Comparison of ENCODE assay signal across 10 cellular contexts in genomic region chr15:75817151-75817935, GRCh38. TPM values are rescaled to one million over a fixed set of nuclear protein-coding genes. Genes with fewer than 3 reads are reported as not detected.
DNase-seq lines count a peak whose midpoint lies in the region; ATAC-seq and TF ChIP-seq lines count a peak whose summit lies in the region.
"Had no signal": no experiment of that assay in that cellular context is flagged by ENCODE, and none has a peak within 500 bp of the region (broad histone marks: within the 10 kb centered on the region; RNA-seq: fewer than 3 reads in every experiment).

No MANE protein-coding gene starts in this region.

- no peaks in the 10 kb centered on the region for H3K27me3 ChIP-seq in right cardiac atrium (ENCODE audit: control insufficient read depth, insufficient read depth)
- no peaks in the 10 kb centered on the region for H3K27me3 ChIP-seq in tibial nerve

- peak in 1 of 2 donors; percentile 37 for ATAC-seq in right cardiac atrium
- ATAC-seq in Right ventricle myocardium superior (ENCODE audit: poor library complexity), result no peak

- TF ChIP-seq CTCF in tibial nerve (IDR thresholded peaks at IDR 0.05) (no peak), GM13976 (IDR thresholded peaks at IDR 0.05; ENCODE audit: borderline replicate concordance, control extremely low read depth, extremely low read depth, insufficient read depth, missing control alignments) (no peak)

- no peak for DNase-seq in right cardiac atrium
- no peak for DNase-seq in Right ventricle myocardium superior
- peak; percentile 18 for DNase-seq in SK-N-MC (ENCODE audit: low read depth, low spot score)
- DNase-seq in fibroblast of peridontal ligament (ENCODE audit: extremely low read depth), result peak; percentile 68
- no peak for DNase-seq in tibial nerve (ENCODE audit: low spot score in 2 of 2)
- DNase-seq in NCI-H82 treated with DMSO at 0.1 percent for 48 hours (lab: John Stamatoyannopoulos, UW; ENCODE audit: unreplicated experiment), result no peak
- no peak for DNase-seq in GM13976 (ENCODE audit: low spot score)
- no peak for DNase-seq in COR-L47 (lab: John Stamatoyannopoulos, UW)
- DNase-seq: naive thymus-derived CD8-positive, alpha-beta T cell; NCI-H524 treated with DMSO at 0.1 percent for 48 hours had no signal

- H3K36me3 ChIP-seq in SK-N-MC (ENCODE audit: insufficient read depth, low read length) (no peaks in the 10 kb centered on the region), tibial nerve (no peaks in the 10 kb centered on the region)

- 40% methylated on average over 6 of the region's 6 CpGs for WGBS in right cardiac atrium
- 50 to 51% methylated on average over 6 of the region's 6 CpGs for WGBS in tibial nerve, 2 donors

- no peak for TF ChIP-seq EP300 in tibial nerve (IDR thresholded peaks at IDR 0.05)

- H3K9me3 ChIP-seq in right cardiac atrium (ENCODE audit: control insufficient read depth, low read length) (no peaks in the 10 kb centered on the region), SK-N-MC (ENCODE audit: low read depth, low read length) (no peaks in the 10 kb centered on the region), tibial nerve (no peaks in the 10 kb centered on the region)

- intact Hi-C loops in right cardiac atrium (cut with DNase I) (no loop called here), Right ventricle myocardium superior (cut with DNase I) (no loop called here)

- H3K4me1 ChIP-seq in right cardiac atrium (ENCODE audit: control insufficient read depth, insufficient read depth, low read length) (no peaks in the 10 kb centered on the region), tibial nerve (no peaks in the 10 kb centered on the region)

- TF ChIP-seq POLR2A in tibial nerve (IDR thresholded peaks at IDR 0.05), result no peak

- no peak overlapping the region for H3K27ac ChIP-seq in right cardiac atrium (ENCODE audit: low read length)
- peak overlapping the region; percentile 72; the same call in 1 of the 2 replicates for H3K27ac ChIP-seq in SK-N-MC
- H3K27ac ChIP-seq in tibial nerve, result no peak overlapping the region

- H3K9ac ChIP-seq in SK-N-MC (ENCODE audit: insufficient read length), result no peak overlapping the region

- in situ Hi-C loops in GM13976 (cut with MboI; ENCODE audit: low sequenced_read_pairs, unreplicated experiment), result loop anchor here (10.0 kb wide), 1 partner anchor 327 kb away; no protein-coding TSS in a partner anchor

- H3K4me3 ChIP-seq in right cardiac atrium (ENCODE audit: low read length), result peak overlapping the region; percentile 64
- H3K4me3 ChIP-seq in SK-N-MC, result peak overlapping the region; percentile 29; the same call in 1 of the 2 replicates
- peak overlapping the region in 3 of 4 donors; percentile 5 to 35 (median 16) for H3K4me3 ChIP-seq in tibial nerve

RNA-seq across cellular contexts. Expression of gene UBE2Q2, which starts 25.9 kb away (rescaled TPM):
- 10 to 100 TPM; 26.5 to 32.6 (median 27.4) TPM for total RNA-seq in right cardiac atrium
- 18.2 TPM for polyA plus RNA-seq in right cardiac atrium
- total RNA-seq in Right ventricle myocardium superior, result 21.1 TPM
- total RNA-seq in tibial nerve, result 10 to 100 TPM; 39.8 to 49.5 (median 46.2) TPM

Comparison
In these comparisons a context has a peak if more than half of its experiments do, and no peak if none do; other contexts are left out.
1. DNase-seq: peak in SK-N-MC (single experiment) and fibroblast of peridontal ligament (single experiment); none in right cardiac atrium (0 of 3), Right ventricle myocardium superior (single experiment), tibial nerve (0 of 2), NCI-H82 treated with DMSO at 0.1 percent for 48 hours (single experiment), GM13976 (single experiment) and COR-L47 (single experiment).
2. Peak in every context shown above with its lines, with median percentiles within 50 percentile points of each other: H3K4me3 ChIP-seq.